30 cellular contexts compared by ENCODE assay signal in genomic region chr10:25758511-25758910, GRCh38.
"Had no signal": no experiment of that assay in that cellular context is flagged by ENCODE, and none has a peak within 500 bp of the region (broad histone marks: within the 10 kb centered on the region; RNA-seq: fewer than 3 reads in every experiment).

No MANE protein-coding gene starts in this region.

- H3K36me3 ChIP-seq: brain microvascular endothelial cell, gastroesophageal sphincter, right atrium auricular region had no signal

- H3K9me3 Mint-ChIP-seq: neural crest cell; stimulated activated memory B cell treated with anti-CD40 and anti-IgM and Interleukin-4, amounts not matched to agents 10 μg/mL and 1 μg/mL and 100 μg/mL, for 72 hours; stimulated activated naive CD8-positive, alpha-beta T cell treated with anti-CD3 and anti-CD28 coated beads, Interleukin-15, amount 100 ng/mL, for 72 hours; T-helper 1 cell treated with Interleukin-12 subunit alpha and Interleukin-12 subunit beta and Interleukin-4 antibody, amounts not matched to agents 30 μg/mL and 1 μg/mL, for 36 hours had no signal

- H3K4me1 Mint-ChIP-seq: naive thymus-derived CD4-positive, alpha-beta T cell; stimulated activated memory B cell treated with anti-CD40 and anti-IgM and Interleukin-4, amounts not matched to agents 10 μg/mL and 1 μg/mL and 100 μg/mL, for 72 hours; stimulated activated naive CD8-positive, alpha-beta T cell treated with anti-CD3 and anti-CD28 coated beads, Interleukin-15, amount 100 ng/mL, for 72 hours had no signal

- DNase-seq: activated CD4-positive, alpha-beta T cell treated with anti-CD3 and anti-CD28 coated beads for 4 hours; activated CD4-positive, alpha-beta T cell treated with anti-CD3 and anti-CD28 coated beads, Interleukin-2, amount 50 U/mL, for 4 hours; activated effector memory CD4-positive, alpha-beta T cell treated with Interleukin-2 at 50 U/mL for 16 hours; activated naive CD4-positive, alpha-beta T cell treated with Interleukin-2 at 50 U/mL for 16 hours; activated T-cell treated with anti-CD3 and anti-CD28 coated beads for 4 hours; aorta; effector memory CD4-positive, alpha-beta T cell; left ventricle myocardium superior; naive thymus-derived CD4-positive, alpha-beta T cell; occipital lobe; stimulated activated CD4-positive, alpha-beta T cell treated with anti-CD3 and anti-CD28 coated beads, Interleukin-1b, Interleukin-23, amount 100 ng/mL, for 48 hours; stimulated activated CD4-positive, alpha-beta T cell treated with anti-CD3 and anti-CD28 coated beads, Interleukin-4, amount 100 ng/mL, for 4 hours; stimulated activated CD8-positive, alpha-beta memory T cell treated with anti-CD3 and anti-CD28 coated beads, Interleukin-4, amount 100 ng/mL, for 48 hours; stimulated activated naive CD8-positive, alpha-beta T cell treated with anti-CD3 and anti-CD28 coated beads, Interleukin-15, amount 100 ng/mL, for 72 hours; T-helper 9 cell had no signal

- H3K79me2 ChIP-seq: hepatocyte, parathyroid adenoma had no signal

- H3K4me2 ChIP-seq: hepatocyte, smooth muscle cell had no signal

- H3K4me3 ChIP-seq: coronary artery, dorsolateral prefrontal cortex, gastroesophageal sphincter, hepatocyte, right atrium auricular region, smooth muscle cell had no signal

- H3K27me3 Mint-ChIP-seq: stimulated activated memory B cell treated with anti-CD40 and anti-IgM and Interleukin-4, amounts not matched to agents 10 μg/mL and 1 μg/mL and 100 μg/mL, for 72 hours; stimulated activated naive CD8-positive, alpha-beta T cell treated with anti-CD3 and anti-CD28 coated beads, Interleukin-15, amount 100 ng/mL, for 72 hours had no signal

- H3K36me3 Mint-ChIP-seq: activated naive CD8-positive, alpha-beta T cell; naive thymus-derived CD4-positive, alpha-beta T cell; stimulated activated memory B cell treated with anti-CD40 and anti-IgM and Interleukin-4, amounts not matched to agents 10 μg/mL and 1 μg/mL and 100 μg/mL, for 72 hours had no signal

- H3K9me3 ChIP-seq: gastroesophageal sphincter, right atrium auricular region had no signal

- H3K27ac ChIP-seq: brain microvascular endothelial cell, coronary artery, gastroesophageal sphincter, hepatocyte, parathyroid adenoma, right atrium auricular region, VCaP had no signal

- H3K4me1 ChIP-seq: gastroesophageal sphincter, parathyroid adenoma, right atrium auricular region had no signal

- ATAC-seq: gastroesophageal sphincter; left ventricle myocardium superior; naive thymus-derived CD4-positive, alpha-beta T cell; stimulated activated memory B cell treated with anti-CD40 and anti-IgM and Interleukin-4, amounts not matched to agents 10 μg/mL and 1 μg/mL and 100 μg/mL, for 72 hours; stimulated activated naive CD8-positive, alpha-beta T cell treated with anti-CD3 and anti-CD28 coated beads, Interleukin-15, amount 100 ng/mL, for 72 hours had no signal

- H3K27ac Mint-ChIP-seq: activated naive CD8-positive, alpha-beta T cell; naive thymus-derived CD4-positive, alpha-beta T cell; stimulated activated memory B cell treated with anti-CD40 and anti-IgM and Interleukin-4, amounts not matched to agents 10 μg/mL and 1 μg/mL and 100 μg/mL, for 72 hours; stimulated activated naive CD8-positive, alpha-beta T cell treated with anti-CD3 and anti-CD28 coated beads, Interleukin-15, amount 100 ng/mL, for 72 hours; T-helper 1 cell treated with Interleukin-12 subunit alpha and Interleukin-12 subunit beta and Interleukin-4 antibody, amounts not matched to agents 30 μg/mL and 1 μg/mL, for 36 hours had no signal

- FAIRE-seq: endothelial cell of umbilical vein, TTC549 had no signal

- H3K9ac ChIP-seq: parathyroid adenoma had no signal

- H2AFZ ChIP-seq: parathyroid adenoma had no signal

- H3K4me3 Mint-ChIP-seq: activated naive CD8-positive, alpha-beta T cell; naive thymus-derived CD4-positive, alpha-beta T cell; neural crest cell; stimulated activated memory B cell treated with anti-CD40 and anti-IgM and Interleukin-4, amounts not matched to agents 10 μg/mL and 1 μg/mL and 100 μg/mL, for 72 hours; stimulated activated naive CD8-positive, alpha-beta T cell treated with anti-CD3 and anti-CD28 coated beads, Interleukin-15, amount 100 ng/mL, for 72 hours; T-helper 1 cell treated with Interleukin-12 subunit alpha and Interleukin-12 subunit beta and Interleukin-4 antibody, amounts not matched to agents 30 μg/mL and 1 μg/mL, for 36 hours had no signal

- H3K27me3 ChIP-seq: brain microvascular endothelial cell, gastroesophageal sphincter, hepatocyte, right atrium auricular region had no signal
